ENCODE assay signal across 8 cellular contexts in the genomic region with DNA sequence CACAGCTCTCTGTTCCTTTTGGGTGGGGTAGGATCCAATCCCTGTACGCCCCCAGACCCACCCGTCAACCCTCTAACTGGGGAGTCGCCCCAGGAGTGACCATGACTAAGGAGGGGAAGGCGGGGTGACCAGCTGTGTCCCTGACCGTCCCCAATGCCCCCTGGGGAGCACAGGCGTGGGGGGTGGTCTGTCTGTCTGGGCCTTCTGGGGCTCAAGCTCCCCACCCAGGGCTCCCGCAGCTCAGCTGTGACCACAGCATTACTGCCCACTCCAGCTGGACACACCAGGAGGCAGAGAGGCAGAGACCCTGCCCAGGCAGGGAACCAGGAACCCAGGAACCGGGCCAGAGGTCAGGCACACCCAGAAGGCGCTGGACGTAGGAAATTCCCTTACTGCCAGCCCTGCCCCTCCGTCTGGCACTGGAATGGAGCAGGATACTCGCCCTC. TPM values are rescaled to one million over a fixed set of nuclear protein-coding genes. Genes with fewer than 3 reads are reported as not detected.
DNase-seq lines count a peak whose midpoint lies in the region; ATAC-seq, FAIRE-seq and TF ChIP-seq lines count a peak whose summit lies in the region.

No MANE protein-coding gene starts in this region.

- peak overlapping the region; percentile 89 for H3K9ac ChIP-seq in endothelial cell of umbilical vein (replicated peaks; ENCODE audit: extremely low read depth, insufficient read depth, low read length)
- peak overlapping the region; percentile 98 for H3K9ac ChIP-seq in neuronal stem cell (ENCODE audit: low read depth, low read length, poor library complexity)

- H3K18ac ChIP-seq in neuronal stem cell (ENCODE audit: low read length), result peak overlapping the region; percentile 98

- peak overlapping the region; percentile 66 for H3K4ac ChIP-seq in neuronal stem cell (ENCODE audit: low read length)

- peak overlapping the region; percentile 75 for H2BK5ac ChIP-seq in neuronal stem cell (ENCODE audit: low read length)

- H3K27me3 ChIP-seq in CD4-positive, CD25-positive, alpha-beta regulatory T cell (ENCODE audit: control insufficient read depth, insufficient read depth, low read length), result no peaks in the 10 kb centered on the region
- no peaks in the 10 kb centered on the region for H3K27me3 ChIP-seq in endothelial cell of umbilical vein (ENCODE audit: control insufficient read depth in 2 of 2, insufficient read depth in 2 of 2, low read length in 2 of 2)
- peaks cover 0 to 3% (median 0%) of the 10 kb centered on the region in 3 experiments for H3K27me3 ChIP-seq in neuronal stem cell (ENCODE audit: control insufficient read depth in 3 of 3, insufficient read depth in 3 of 3, low read depth in 1 of 3, low read length in 3 of 3)

- no peaks in the 10 kb centered on the region for H3K36me3 ChIP-seq in CD4-positive, CD25-positive, alpha-beta regulatory T cell (ENCODE audit: control insufficient read depth, insufficient read depth, low read length)
- no peaks in the 10 kb centered on the region; the same call in 1 of the 2 replicates for H3K36me3 ChIP-seq in OCI-LY7 (ENCODE audit: insufficient read depth, low read length)
- peaks cover 0 to 2% of the 10 kb centered on the region in 2 experiments for H3K36me3 ChIP-seq in endothelial cell of umbilical vein (ENCODE audit: control insufficient read depth in 2 of 2, extremely low read depth in 1 of 2, insufficient read depth in 2 of 2, low read length in 2 of 2)
- no peaks in the 10 kb centered on the region for H3K36me3 ChIP-seq in neuronal stem cell (replicated peaks in 1 of 2; ENCODE audit: control insufficient read depth in 2 of 2, insufficient read depth in 2 of 2, low read length in 2 of 2)

- H2AFZ ChIP-seq in OCI-LY7 (ENCODE audit: low read length) (no peak overlapping the region), endothelial cell of umbilical vein (ENCODE audit: low read depth, low read length) (no peak overlapping the region), neuronal stem cell (ENCODE audit: low read length) (no peak overlapping the region)

- no peaks in the 10 kb centered on the region for H3K36me3 Mint-ChIP-seq in CD4-positive, CD25-positive, alpha-beta regulatory T cell

- peak overlapping the region; percentile 93 for H3K23ac ChIP-seq in neuronal stem cell (ENCODE audit: low read depth, low read length, poor library complexity)

- peaks cover 0 to 73% (median 18%) of the 10 kb centered on the region in 4 donors for H3K4me1 Mint-ChIP-seq in CD4-positive, CD25-positive, alpha-beta regulatory T cell

- H2AK5ac ChIP-seq in neuronal stem cell (ENCODE audit: low read depth, low read length), result peak overlapping the region; percentile 100

- H3K27ac ChIP-seq in CD4-positive, CD25-positive, alpha-beta regulatory T cell (ENCODE audit: insufficient read depth, low read length, poor library complexity, severe bottlenecking), result peak overlapping the region; percentile 57
- H3K27ac ChIP-seq in OCI-LY7 (ENCODE audit: low read depth, low read length, poor library complexity, severe bottlenecking) (no peak overlapping the region), endothelial cell of umbilical vein (ENCODE audit: insufficient read depth, low read depth, low read length) (peak overlapping the region; percentile 50), neuronal stem cell (replicated peaks; ENCODE audit: low read length) (no peak overlapping the region)

- intact Hi-C loops in OCI-LY7 (cut with micrococcal nuclease; ENCODE audit: unreplicated experiment), result no loop called here
- intact Hi-C loops in endothelial cell of umbilical vein (cut with micrococcal nuclease), result loop anchor here (1.0 kb wide), 1 partner anchor 40 kb away; no protein-coding TSS in a partner anchor

- H3K14ac ChIP-seq in neuronal stem cell (ENCODE audit: low read length), result peak overlapping the region; percentile 89

- no peak for TF ChIP-seq POLR2A in endothelial cell of umbilical vein (IDR thresholded peaks at IDR 0.05; ENCODE audit: low read depth, low read length)

- peak overlapping the region; percentile 84 for H2BK12ac ChIP-seq in neuronal stem cell (ENCODE audit: low read length)

- H4K91ac ChIP-seq in neuronal stem cell (ENCODE audit: low read depth, low read length, poor library complexity), result no peak overlapping the region

- no peaks in the 10 kb centered on the region for H3K9me3 Mint-ChIP-seq in CD4-positive, CD25-positive, alpha-beta regulatory T cell

- H2BK15ac ChIP-seq in neuronal stem cell (ENCODE audit: low read length), result peak overlapping the region; percentile 98

- H3K4me2 ChIP-seq in OCI-LY7 (ENCODE audit: low read length) (peak overlapping the region; percentile 81), endothelial cell of umbilical vein (ENCODE audit: insufficient read depth, low read length) (peak overlapping the region; percentile 85), neuronal stem cell (ENCODE audit: insufficient read depth, low read length, poor library complexity, severe bottlenecking) (peak overlapping the region; percentile 91)

- POLR2A ChIA-PET in OCI-LY7 (lab: Charles Lee) (interaction anchor here (0.7 kb wide), 1 partner anchor 33 kb away, joined by 3 read pairs; no protein-coding TSS in a partner anchor), endothelial cell of umbilical vein (lab: Charles Lee) (interaction anchor here (0.6 kb wide), 1 partner anchor 33 kb away, joined by 5 read pairs; no protein-coding TSS in a partner anchor)

- TF ChIP-seq CTCF in OCI-LY7 (conservative IDR thresholded peaks at IDR 0.05; ENCODE audit: low read length), result no peak
- TF ChIP-seq CTCF in endothelial cell of umbilical vein (IDR thresholded peaks at IDR 0.05; ENCODE audit: extremely low read depth in 1 of 2, insufficient read depth in 1 of 2, low read depth in 1 of 2, low read length in 2 of 2), result no peak

- peak overlapping the region; percentile 63 to 87 (median 85) for H3K4me3 Mint-ChIP-seq in CD4-positive, CD25-positive, alpha-beta regulatory T cell

- H3K9me1 ChIP-seq in endothelial cell of umbilical vein (replicated peaks; ENCODE audit: control insufficient read depth, extremely low read depth, insufficient read depth, low read length), result no peaks in the 10 kb centered on the region

- FAIRE-seq in endothelial cell of umbilical vein (lab: Jason Lieb, UNC) (peak; percentile 38), RCC 7860 (lab: Jason Lieb, UNC) (no peak)

- no peak overlapping the region for H4K8ac ChIP-seq in neuronal stem cell (ENCODE audit: low read depth, low read length)

- BruUV-seq in OCI-LY7 (replicated peaks; lab: Mats Ljungman, UMichigan) (no TSS peak), endothelial cell of umbilical vein (replicated peaks; lab: Mats Ljungman, UMichigan) (TSS peak; percentile 34)

- no peak for ATAC-seq in CD4-positive, CD25-positive, alpha-beta regulatory T cell (ENCODE audit: low read depth in 2 of 2)
- ATAC-seq in GM18861 (IDR thresholded peaks at IDR 0.05; ENCODE audit: unreplicated experiment), result no peak

- H3K9me3 ChIP-seq in CD4-positive, CD25-positive, alpha-beta regulatory T cell (ENCODE audit: control insufficient read depth in 2 of 2, low read length in 2 of 2), result no peaks in the 10 kb centered on the region
- H3K9me3 ChIP-seq in OCI-LY7 (ENCODE audit: low read length) (no peaks in the 10 kb centered on the region), endothelial cell of umbilical vein (replicated peaks; ENCODE audit: control insufficient read depth, insufficient read depth, low read length) (no peaks in the 10 kb centered on the region), neuronal stem cell (replicated peaks in 1 of 2; ENCODE audit: control insufficient read depth in 2 of 2, insufficient read depth in 1 of 2, low read depth in 1 of 2, low read length in 2 of 2) (no peaks in the 10 kb centered on the region)

- H3K9me2 ChIP-seq in OCI-LY7 (ENCODE audit: insufficient read depth, low read length), result no peaks in the 10 kb centered on the region

- H3K4me3 ChIP-seq in CD4-positive, CD25-positive, alpha-beta regulatory T cell (ENCODE audit: low read depth, low read length), result peak overlapping the region; percentile 42
- peak overlapping the region; percentile 86 for H3K4me3 ChIP-seq in OCI-LY7 (ENCODE audit: low read depth, low read length, poor library complexity, severe bottlenecking)
- peak overlapping the region; percentile 69 to 92 (median 87) for H3K4me3 ChIP-seq in endothelial cell of umbilical vein (replicated peaks in 1 of 3; ENCODE audit: insufficient read depth in 1 of 3, low read depth in 1 of 3, low read length in 3 of 3)
- peak overlapping the region; percentile 87 to 96 for H3K4me3 ChIP-seq in neuronal stem cell (ENCODE audit: low read length in 2 of 2)

- H3K79me2 ChIP-seq in OCI-LY7 (ENCODE audit: insufficient read depth, low read depth, low read length) (peaks cover 14% of the 10 kb centered on the region; the same call in 1 of the 2 replicates), endothelial cell of umbilical vein (ENCODE audit: control insufficient read depth, insufficient read depth, low read length) (peaks cover 58% of the 10 kb centered on the region)

- WGBS in neuronal stem cell (ENCODE audit: extremely low coverage in 2 of 2, insufficient read length in 2 of 2, insufficient replicate concordance in 1 of 2), 2 donors, result no CpG with 5 or more reads among the region's 12 CpGs

- H3K79me1 ChIP-seq in neuronal stem cell (ENCODE audit: low read depth, low read length), result peaks cover 43% of the 10 kb centered on the region

- peaks cover 84% of the 10 kb centered on the region for H3K4me1 ChIP-seq in CD4-positive, CD25-positive, alpha-beta regulatory T cell (ENCODE audit: control insufficient read depth, insufficient read depth, low read length, poor library complexity, severe bottlenecking)
- H3K4me1 ChIP-seq in OCI-LY7 (ENCODE audit: insufficient read depth, low read length, poor library complexity, severe bottlenecking), result peaks cover 46% of the 10 kb centered on the region
- peaks cover 38% of the 10 kb centered on the region for H3K4me1 ChIP-seq in endothelial cell of umbilical vein (ENCODE audit: control insufficient read depth, extremely low read depth, insufficient read depth, low read length)
- peaks cover 35 to 45% of the 10 kb centered on the region in 2 donors for H3K4me1 ChIP-seq in neuronal stem cell (ENCODE audit: control insufficient read depth in 2 of 2, insufficient read depth in 1 of 2, low read depth in 1 of 2, low read length in 2 of 2)

- H3K27ac Mint-ChIP-seq in CD4-positive, CD25-positive, alpha-beta regulatory T cell, result peak overlapping the region in 2 of 3 donors; percentile 15 to 31

- no peak overlapping the region for H2BK120ac ChIP-seq in neuronal stem cell (ENCODE audit: low read depth, low read length)

- H4K20me1 ChIP-seq in OCI-LY7 (ENCODE audit: insufficient read depth, low read length) (0 out of 2 replicates have a peak, but pooled peaks cover 5% of the 10 kb centered on the region), endothelial cell of umbilical vein (replicated peaks; ENCODE audit: control insufficient read depth, extremely low read depth, insufficient read depth, low read length) (no peaks in the 10 kb centered on the region)

- no peaks in the 10 kb centered on the region for H3K27me3 Mint-ChIP-seq in CD4-positive, CD25-positive, alpha-beta regulatory T cell

- CTCF ChIA-PET in OCI-LY7 (lab: Charles Lee; ENCODE audit: unreplicated experiment), result no interaction called here
- CTCF ChIA-PET in endothelial cell of umbilical vein (lab: Charles Lee), result interaction anchor here (1.7 to 2.4 kb wide), 3 partner anchors 10 to 32 kb away, joined by 5 to 11 read pairs (median 8); no protein-coding TSS in a partner anchor

- no peak for DNase-seq in CD4-positive, CD25-positive, alpha-beta regulatory T cell
- DNase-seq in OCI-LY7 (ENCODE audit: low spot score), result no peak
- no peak for DNase-seq in endothelial cell of umbilical vein (ENCODE audit: low read depth, low spot score)
- DNase-seq in neuronal stem cell (ENCODE audit: low spot score), result no peak
- DNase-seq in NCI-H187 treated with DMSO at 0.1 percent for 48 hours (lab: John Stamatoyannopoulos, UW), result no peak
- DNase-seq in NCI-H187 (lab: John Stamatoyannopoulos, UW), result no peak
- no peak for DNase-seq in RCC 7860 (ENCODE audit: low spot score)

- dilution Hi-C loops in endothelial cell of umbilical vein (cut with MboI; ENCODE audit: extremely low pct_ligation_motif_present, low sequenced_read_pairs), result no loop called here

RNA-seq across cellular contexts. Expression of gene INF2, which starts 0.9 kb away (rescaled TPM):
- total RNA-seq in CD4-positive, CD25-positive, alpha-beta regulatory T cell, result 74.3 TPM
- polyA plus RNA-seq in CD4-positive, CD25-positive, alpha-beta regulatory T cell, result 1 to 10 TPM; 4.2 to 8.9 (median 6.6) TPM
- 32.7 and 39.4 TPM in 2 replicates for total RNA-seq in OCI-LY7 (2014; rRNA removed; shearing (Covaris generic))
- total RNA-seq in OCI-LY7 (2022) (43.4 and 51.6 TPM in 2 replicates), endothelial cell of umbilical vein (117 and 124 TPM in 2 replicates)
- 55.3 and 83.9 TPM in 2 replicates for polyA plus RNA-seq in endothelial cell of umbilical vein
- 34.2 and 52.3 TPM in 2 replicates for polyA plus RNA-seq in endothelial cell of umbilical vein (2011; cell fraction: cytosol; rRNA removed)
- polyA plus RNA-seq in endothelial cell of umbilical vein (2011; cell fraction: nucleus; rRNA removed), result 115 and 129 TPM in 2 replicates
- 45.4 and 63.8 TPM in 2 replicates for polyA plus RNA-seq in endothelial cell of umbilical vein (2012)
- 36.4 and 48.2 TPM in 2 replicates for polyA minus RNA-seq in endothelial cell of umbilical vein
- 48.9 TPM for polyA minus RNA-seq in endothelial cell of umbilical vein (2011; cell fraction: cytosol; rRNA and poly(A)+ RNA removed)
- 36.9 and 55.9 TPM in 2 replicates for polyA minus RNA-seq in endothelial cell of umbilical vein (2011; cell fraction: nucleus; rRNA and poly(A)+ RNA removed)
- polyA plus RNA-seq in neuronal stem cell (2013, experiment 1 of 2), result 19.0 TPM
- polyA plus RNA-seq in neuronal stem cell (2013, experiment 2 of 2), result 19.6 TPM

RNA-seq across cellular contexts. Expression of gene ADSS1, which starts 33.7 kb away (rescaled TPM):
- total RNA-seq in CD4-positive, CD25-positive, alpha-beta regulatory T cell, result 1.9 TPM
- 1 to 10 TPM in 2 of 4 donors, under 1 TPM in 2; 0.10 to 1.7 (median 1.0) TPM for polyA plus RNA-seq in CD4-positive, CD25-positive, alpha-beta regulatory T cell
- total RNA-seq in OCI-LY7 (2014; rRNA removed; shearing (Covaris generic)), result not detected in 2 replicates
- 2.1 and 2.8 TPM in 2 replicates for total RNA-seq in OCI-LY7 (2022)
- total RNA-seq in endothelial cell of umbilical vein, result 1.9 and 2.7 TPM in 2 replicates
- polyA plus RNA-seq in endothelial cell of umbilical vein, result 1.3 and 1.9 TPM in 2 replicates
- polyA plus RNA-seq in endothelial cell of umbilical vein (2011; cell fraction: cytosol; rRNA removed), result 1.5 and 1.6 TPM in 2 replicates
- 10.8 and 14.8 TPM in 2 replicates for polyA plus RNA-seq in endothelial cell of umbilical vein (2011; cell fraction: nucleus; rRNA removed)
- 1.2 and 2.1 TPM in 2 replicates for polyA plus RNA-seq in endothelial cell of umbilical vein (2012)
- polyA minus RNA-seq in endothelial cell of umbilical vein, result 1.0 and 2.0 TPM in 2 replicates
- 6.2 TPM for polyA minus RNA-seq in endothelial cell of umbilical vein (2011; cell fraction: cytosol; rRNA and poly(A)+ RNA removed)
- polyA minus RNA-seq in endothelial cell of umbilical vein (2011; cell fraction: nucleus; rRNA and poly(A)+ RNA removed), result 3.2 and 4.7 TPM in 2 replicates
- 23.8 TPM for polyA plus RNA-seq in neuronal stem cell (2013, experiment 1 of 2)
- polyA plus RNA-seq in neuronal stem cell (2013, experiment 2 of 2), result 21.4 TPM

Comparison
In these comparisons a context has a peak if more than half of its experiments do, and no peak if none do; other contexts are left out.
1. H3K27ac ChIP-seq: peak in CD4-positive, CD25-positive, alpha-beta regulatory T cell (single experiment) and endothelial cell of umbilical vein (single experiment); none in OCI-LY7 (single experiment) and neuronal stem cell (single experiment).
2. Peak in every context shown above with its lines, with median percentiles within 50 percentile points of each other: H3K4me3 ChIP-seq and H3K4me2 ChIP-seq.